In genomic region chr12:81224626-81225025, GRCh38 we compare ENCODE assay signal across 26 cellular contexts.
"Had no signal": no experiment of that assay in that cellular context is flagged by ENCODE, and none has a peak within 500 bp of the region (broad histone marks: within the 10 kb centered on the region; RNA-seq: fewer than 3 reads in every experiment).

No MANE protein-coding gene starts in this region.

- H3K27ac Mint-ChIP-seq: naive thymus-derived CD4-positive, alpha-beta T cell; neural progenitor cell; progenitor cell of endocrine pancreas; stimulated activated naive B cell treated with anti-CD40 and anti-IgM and Interleukin-4, amounts not matched to agents 10 μg/mL and 1 μg/mL and 100 μg/mL, for 72 hours; stimulated activated naive CD8-positive, alpha-beta T cell treated with anti-CD3 and anti-CD28 coated beads, Interleukin-15, Interleukin-2, amounts not matched to agents 100 ng/mL and 50 ng/mL, for 24 hours had no signal

- H3K9me3 ChIP-seq: gastroesophageal sphincter, heart left ventricle, left lung, right lobe of liver, thoracic aorta, tibial nerve, upper lobe of left lung had no signal

- H3K4me1 Mint-ChIP-seq: naive thymus-derived CD4-positive, alpha-beta T cell; stimulated activated naive B cell treated with anti-CD40 and anti-IgM and Interleukin-4, amounts not matched to agents 10 μg/mL and 1 μg/mL and 100 μg/mL, for 72 hours had no signal

- H3K79me2 ChIP-seq: hepatocyte, parathyroid adenoma had no signal

- H3K9me3 Mint-ChIP-seq: nephron; neural progenitor cell; stimulated activated naive CD8-positive, alpha-beta T cell treated with anti-CD3 and anti-CD28 coated beads, Interleukin-15, Interleukin-2, amounts not matched to agents 100 ng/mL and 50 ng/mL, for 24 hours had no signal

- H2AFZ ChIP-seq: hepatocyte, neural progenitor cell, parathyroid adenoma had no signal

- H3K4me1 ChIP-seq: gastroesophageal sphincter, left lung, parathyroid adenoma, right lobe of liver, upper lobe of left lung had no signal

- H3K4me3 Mint-ChIP-seq: naive thymus-derived CD4-positive, alpha-beta T cell; nephron; neural progenitor cell; stimulated activated naive B cell treated with anti-CD40 and anti-IgM and Interleukin-4, amounts not matched to agents 10 μg/mL and 1 μg/mL and 100 μg/mL, for 72 hours; stimulated activated naive CD8-positive, alpha-beta T cell treated with anti-CD3 and anti-CD28 coated beads, Interleukin-15, Interleukin-2, amounts not matched to agents 100 ng/mL and 50 ng/mL, for 24 hours had no signal

- H3K36me3 Mint-ChIP-seq: naive thymus-derived CD4-positive, alpha-beta T cell; neural progenitor cell; stimulated activated naive B cell treated with anti-CD40 and anti-IgM and Interleukin-4, amounts not matched to agents 10 μg/mL and 1 μg/mL and 100 μg/mL, for 72 hours had no signal

- H3K4me3 ChIP-seq: coronary artery, gastroesophageal sphincter, heart left ventricle, hepatocyte, left lung, neural progenitor cell, right lobe of liver, thoracic aorta, tibial nerve, upper lobe of left lung had no signal

- H3K36me3 ChIP-seq: gastroesophageal sphincter, left lung, neural progenitor cell, right lobe of liver, thoracic aorta, upper lobe of left lung had no signal

- DNase-seq: dermis blood vessel endothelial cell; effector memory CD4-positive, alpha-beta T cell; foreskin fibroblast; heart left ventricle; kidney; left cardiac atrium; left lung; mesendoderm; midbrain; naive thymus-derived CD4-positive, alpha-beta T cell; right lobe of liver; small intestine; stimulated activated CD4-positive, alpha-beta T cell treated with anti-CD3 and anti-CD28 coated beads, Interleukin-15, amount 100 ng/mL, for 24 hours; stimulated activated CD4-positive, alpha-beta T cell treated with anti-CD3 and anti-CD28 coated beads, Interleukin-2, amount 100 ng/mL, for 48 hours; stimulated activated naive B cell treated with anti-CD40 and anti-IgM and Interleukin-4, amounts not matched to agents 10 μg/mL and 1 μg/mL and 100 μg/mL, for 72 hours; upper lobe of left lung had no signal

- H3K9ac ChIP-seq: neural progenitor cell, parathyroid adenoma had no signal

- H3K4me2 ChIP-seq: hepatocyte, neural progenitor cell had no signal

- H3K27me3 ChIP-seq: gastroesophageal sphincter, heart left ventricle, hepatocyte, left lung, neural progenitor cell, right lobe of liver, tibial nerve, upper lobe of left lung had no signal

- H3K27me3 Mint-ChIP-seq: naive thymus-derived CD4-positive, alpha-beta T cell; progenitor cell of endocrine pancreas; stimulated activated naive B cell treated with anti-CD40 and anti-IgM and Interleukin-4, amounts not matched to agents 10 μg/mL and 1 μg/mL and 100 μg/mL, for 72 hours; stimulated activated naive CD8-positive, alpha-beta T cell treated with anti-CD3 and anti-CD28 coated beads, Interleukin-15, Interleukin-2, amounts not matched to agents 100 ng/mL and 50 ng/mL, for 24 hours had no signal

- H3K27ac ChIP-seq: coronary artery, gastroesophageal sphincter, heart left ventricle, hepatocyte, left lung, neural progenitor cell, parathyroid adenoma, right lobe of liver, thoracic aorta, tibial nerve, upper lobe of left lung had no signal
